Comparison of ENCODE assay signal across 21 cellular contexts in genomic region chr3:143480306-143480852, GRCh38.
DNase-seq lines count a peak whose midpoint lies in the region; ATAC-seq, FAIRE-seq and TF ChIP-seq lines count a peak whose summit lies in the region.
"Had no signal": no experiment of that assay in that cellular context is flagged by ENCODE, and none has a peak within 500 bp of the region (broad histone marks: within the 10 kb centered on the region; RNA-seq: fewer than 3 reads in every experiment).

No MANE protein-coding gene starts in this region.

- no peaks in the 10 kb centered on the region for H3K27me3 ChIP-seq in SJCRH30
- H3K27me3 ChIP-seq: uterus had no signal

- peaks cover 9% of the 10 kb centered on the region for H3K4me1 ChIP-seq in SJCRH30
- H3K4me1 ChIP-seq: uterus had no signal

- no peak for FAIRE-seq in HTR-8/SVneo (lab: Jason Lieb, UNC)

- no peak overlapping the region for H3K4me3 Mint-ChIP-seq in nephron
- H3K4me3 Mint-ChIP-seq: WTC11 had no signal

- no peak overlapping the region for H3K4me3 ChIP-seq in AG10803 (ENCODE audit: low read length)
- H3K4me3 ChIP-seq in SJCRH30, result no peak overlapping the region
- H3K4me3 ChIP-seq: skin epidermis, uterus had no signal

- no peak for ATAC-seq in GM21367 (IDR thresholded peaks at IDR 0.05; ENCODE audit: unreplicated experiment)
- ATAC-seq: HCT116; stimulated activated naive CD8-positive, alpha-beta T cell treated with anti-CD3 and anti-CD28 coated beads, Interleukin-15, Interleukin-2, amounts not matched to agents 100 U/mL and 50 U/mL, for 24 hours; WTC11 had no signal

- peak overlapping the region; percentile 68 to 86 (median 80) for H3K27ac Mint-ChIP-seq in nephron
- H3K27ac Mint-ChIP-seq: WTC11 had no signal

- no peaks in the 10 kb centered on the region for H3K36me3 Mint-ChIP-seq in nephron (ENCODE audit: low read depth)
- H3K36me3 Mint-ChIP-seq: WTC11 had no signal

- H3K9me3 ChIP-seq in SJCRH30 (replicated peaks), result no peaks in the 10 kb centered on the region
- H3K9me3 ChIP-seq: uterus had no signal

- peaks cover 6% of the 10 kb centered on the region for H3K4me1 Mint-ChIP-seq in nephron

- H3K27me3 Mint-ChIP-seq in nephron (ENCODE audit: low read depth), result peaks cover 4% of the 10 kb centered on the region

- peak; percentile 36 for DNase-seq in AG10803 (ENCODE audit: low read depth)
- peak; percentile 12 to 59 for DNase-seq in SJCRH30
- peak; percentile 51 for DNase-seq in fibroblast of peridontal ligament (ENCODE audit: extremely low read depth)
- DNase-seq in DMS153 (lab: John Stamatoyannopoulos, UW), result no peak
- no peak for DNase-seq in DMS 273 (lab: John Stamatoyannopoulos, UW; ENCODE audit: unreplicated experiment)
- DNase-seq in HTR-8/SVneo (ENCODE audit: insufficient read length, low spot score), result no peak
- DNase-seq: activated naive CD4-positive, alpha-beta T cell treated with Interleukin-2 at 50 U/mL for 16 hours; central memory CD4-positive, alpha-beta T cell; hypothalamus; Kasumi-1; mammary epithelial cell; NCI-H1930; NCI-H524 treated with DMSO at 0.1 percent for 48 hours; nucleus accumbens; stimulated activated naive CD8-positive, alpha-beta T cell treated with anti-CD3 and anti-CD28 coated beads, Interleukin-15, Interleukin-2, amounts not matched to agents 100 U/mL and 50 U/mL, for 24 hours; uterus had no signal

- no peaks in the 10 kb centered on the region for H3K36me3 ChIP-seq in SJCRH30
- H3K36me3 ChIP-seq: uterus had no signal

- TF ChIP-seq CTCF in AG10803 (conservative IDR thresholded peaks at IDR 0.05; ENCODE audit: low read length) (no peak), nephron (IDR thresholded peaks at IDR 0.05; ENCODE audit: unreplicated experiment in 3 of 3) (no peak)

- no peaks in the 10 kb centered on the region for H3K9me3 Mint-ChIP-seq in nephron

- H3K27ac ChIP-seq in SJCRH30, result no peak overlapping the region
- H3K27ac ChIP-seq: skin epidermis, uterus had no signal

Comparison
In these comparisons a context has a peak if more than half of its experiments do, and no peak if none do; other contexts are left out.
1. DNase-seq: peak in AG10803 (single experiment), SJCRH30 (2 of 2) and fibroblast of peridontal ligament (single experiment); none in DMS153 (single experiment), DMS 273 (single experiment) and HTR-8/SVneo (single experiment).